Comparison of ENCODE assay signal across 10 cellular contexts in genomic region chr1:154474802-154475201, GRCh38. TPM values are rescaled to one million over a fixed set of nuclear protein-coding genes. Genes with fewer than 3 reads are reported as not detected.
DNase-seq lines count a peak whose midpoint lies in the region; ATAC-seq and TF ChIP-seq lines count a peak whose summit lies in the region.
"Had no signal": no experiment of that assay in that cellular context is flagged by ENCODE, and none has a peak within 500 bp of the region (broad histone marks: within the 10 kb centered on the region; RNA-seq: fewer than 3 reads in every experiment).

No MANE protein-coding gene starts in this region.

- no peaks in the 10 kb centered on the region for H3K79me2 ChIP-seq in GM23338 (replicated peaks; ENCODE audit: insufficient read depth)

- H3K9me2 ChIP-seq in GM23338 (ENCODE audit: insufficient read depth): no peaks in the 10 kb centered on the region

- intact Hi-C loops in Right ventricle myocardium superior (cut with DNase I): no loop called here
- intact Hi-C loops in left ventricle myocardium inferior (cut with micrococcal nuclease): no loop called here

- no peaks in the 10 kb centered on the region for H3K36me3 Mint-ChIP-seq in GM23338 (ENCODE audit: low read depth)

- H3K4me1 Mint-ChIP-seq in GM23338: peaks cover 13% of the 10 kb centered on the region

- H3K4me1 ChIP-seq in left ventricle myocardium inferior: peaks cover 17% of the 10 kb centered on the region
- H3K4me1 ChIP-seq in upper lobe of left lung: peaks cover 13 to 40% (median 26%) of the 10 kb centered on the region in 4 donors
- H3K4me1 ChIP-seq in GM23338 (ENCODE audit: insufficient read depth): peaks cover 8% of the 10 kb centered on the region

- no peak overlapping the region for H3K4me2 ChIP-seq in GM23338

- H3K27ac ChIP-seq in left ventricle myocardium inferior (replicated peaks): no peak overlapping the region
- peak overlapping the region in 2 of 4 donors; percentile 32 to 42 for H3K27ac ChIP-seq in upper lobe of left lung
- no peak overlapping the region for H3K27ac ChIP-seq in GM23338 (ENCODE audit: low read depth)

- no peak for TF ChIP-seq EP300 in upper lobe of left lung (IDR thresholded peaks at IDR 0.05)

- H3K9me3 ChIP-seq in left ventricle myocardium inferior (replicated peaks) (no peaks in the 10 kb centered on the region), upper lobe of left lung (no peaks in the 10 kb centered on the region)

- TF ChIP-seq POLR2A in upper lobe of left lung (IDR thresholded peaks at IDR 0.05): no peak

- no peaks in the 10 kb centered on the region for H3K9me3 Mint-ChIP-seq in GM23338

- H3K27me3 ChIP-seq in left ventricle myocardium inferior (ENCODE audit: low read depth) (no peaks in the 10 kb centered on the region), upper lobe of left lung (no peaks in the 10 kb centered on the region), GM23338 (ENCODE audit: insufficient read depth) (no peaks in the 10 kb centered on the region)

- H3F3A ChIP-seq in GM23338 (replicated peaks; ENCODE audit: low read depth): no peaks in the 10 kb centered on the region

- DNase-seq in Right ventricle myocardium superior (no peak), left ventricle myocardium inferior (no peak), astrocyte of the cerebellum (ENCODE audit: low read depth) (peak; percentile 88), kidney glomerular epithelial cell (lab: John Stamatoyannopoulos, UW) (peak; percentile 87), upper lobe of left lung (peak in 1 of 2 donors; percentile 89), DMS53 treated with DMSO at 0.1 percent for 48 hours (lab: John Stamatoyannopoulos, UW; ENCODE audit: unreplicated experiment) (no peak), GM23338 (ENCODE audit: low spot score) (no peak), NCI-H1436 (lab: John Stamatoyannopoulos, UW) (no peak)
- DNase-seq: activated CD4-positive, alpha-beta T cell treated with anti-CD3 and anti-CD28 coated beads for 1 hour had no signal

- no peak overlapping the region for H3K27ac Mint-ChIP-seq in GM23338
- H3K27ac Mint-ChIP-seq: B cell had no signal

- in situ Hi-C loops in astrocyte of the cerebellum (cut with HindIII; ENCODE audit: low sequenced_read_pairs): no loop called here

- H3K27me3 Mint-ChIP-seq in GM23338 (ENCODE audit: insufficient read depth, low read depth, poor library complexity): no peaks in the 10 kb centered on the region
- H3K27me3 Mint-ChIP-seq: B cell had no signal

- no peak overlapping the region for H3K4me3 Mint-ChIP-seq in GM23338
- H3K4me3 Mint-ChIP-seq: B cell had no signal

- TF ChIP-seq CTCF in left ventricle myocardium inferior (IDR thresholded peaks at IDR 0.05; ENCODE audit: borderline replicate concordance) (no peak), astrocyte of the cerebellum (IDR thresholded peaks at IDR 0.05; ENCODE audit: low read depth, low read length, missing control alignments) (no peak), upper lobe of left lung (IDR thresholded peaks at IDR 0.05) (no peak), GM23338 (conservative IDR thresholded peaks at IDR 0.05; ENCODE audit: low read depth in 2 of 2) (no peak)

- no peak overlapping the region for H2AFZ ChIP-seq in GM23338

- no peaks in the 10 kb centered on the region for H3K36me3 ChIP-seq in left ventricle myocardium inferior
- H3K36me3 ChIP-seq in upper lobe of left lung: peaks cover 0 to 10% (median 0%) of the 10 kb centered on the region in 4 donors
- no peaks in the 10 kb centered on the region for H3K36me3 ChIP-seq in GM23338 (ENCODE audit: insufficient read depth)

- peak; percentile 50 for ATAC-seq in Right ventricle myocardium superior (ENCODE audit: poor library complexity)
- peak; percentile 31 to 76 for ATAC-seq in upper lobe of left lung (ENCODE audit: low FRiP score in 2 of 2)
- ATAC-seq in GM23338: no peak

- 14 to 40% methylated on average over 3 of the region's 3 CpGs for WGBS in upper lobe of left lung, 2 donors

- no peaks in the 10 kb centered on the region for H4K20me1 ChIP-seq in GM23338 (replicated peaks; ENCODE audit: insufficient read depth)

- H3K4me3 ChIP-seq in left ventricle myocardium inferior (no peak overlapping the region), astrocyte of the cerebellum (ENCODE audit: low read depth, low read length) (no peak overlapping the region), upper lobe of left lung (no peak overlapping the region), GM23338 (no peak overlapping the region)

TF ChIP-seq in GM23338, 12 proteins besides CTCF, POLR2A, EP300 and RAD21:
- no peak for TF ChIP-seq ZNF462 (CRISPR knock-in tag; IDR thresholded peaks at IDR 0.05)
- no peak for TF ChIP-seq EZH2 (IDR thresholded peaks at IDR 0.05; ENCODE audit: low read depth, unreplicated experiment)

RNA-seq across cellular contexts. Expression of gene TDRD10, which starts 27.2 kb away (rescaled TPM):
- total RNA-seq in Right ventricle myocardium superior (2.5 TPM), left ventricle myocardium inferior (2.6 TPM), upper lobe of left lung (10 to 100 TPM in 4 of 6 donors, 1 to 10 TPM in 2; 6.2 to 47.1 (median 12.6) TPM)
- not detected in 2 replicates for total RNA-seq in GM23338 (2014; rRNA removed; shearing (Covaris generic))
- polyA plus RNA-seq in GM23338 (2016; fragmentation: Nextera tagmentation; extraction: Ambion mirVana): 0.19 and 0.29 TPM in 2 replicates
- total RNA-seq: B cell had no signal

RNA-seq across cellular contexts. Expression of gene SHE, which starts 27.4 kb away (rescaled TPM):
- total RNA-seq in Right ventricle myocardium superior (11.0 TPM), left ventricle myocardium inferior (9.2 TPM), upper lobe of left lung (10 to 100 TPM; 25.8 to 55.4 (median 29.5) TPM)
- 0.43 and 0.69 TPM in 2 replicates for total RNA-seq in GM23338 (2014; rRNA removed; shearing (Covaris generic))
- 0.16 and 0.23 TPM in 2 replicates for polyA plus RNA-seq in GM23338 (2016; fragmentation: Nextera tagmentation; extraction: Ambion mirVana)
- total RNA-seq: B cell had no signal

Comparison
In these comparisons a context has a peak if more than half of its experiments do, and no peak if none do; other contexts are left out.
1. DNase-seq: peak in astrocyte of the cerebellum (single experiment) and kidney glomerular epithelial cell (single experiment); none in Right ventricle myocardium superior (single experiment), left ventricle myocardium inferior (single experiment), DMS53 treated with DMSO at 0.1 percent for 48 hours (single experiment), GM23338 (single experiment) and NCI-H1436 (single experiment).